Comparison of ENCODE assay signal across 6 cellular contexts in the genomic region with DNA sequence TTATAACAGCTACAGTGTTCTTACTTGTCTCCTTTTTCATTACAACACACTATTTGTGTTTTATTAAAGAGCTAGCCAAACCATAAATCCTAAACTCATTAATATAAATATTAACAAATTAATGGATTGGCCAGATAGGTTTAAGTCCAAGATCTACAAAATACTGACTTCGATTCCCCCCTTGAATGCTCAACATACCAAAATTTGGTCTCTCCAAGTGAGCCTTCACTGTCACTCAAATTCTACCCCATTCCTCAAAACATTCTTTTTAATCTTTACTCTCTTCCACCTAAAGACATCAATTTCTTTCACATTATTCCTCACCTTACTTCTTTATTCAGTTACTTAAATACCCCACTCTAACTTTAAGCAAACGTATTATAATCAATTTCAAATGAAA.
"Had no signal": no experiment of that assay in that cellular context is flagged by ENCODE, and none has a peak within 500 bp of the region (broad histone marks: within the 10 kb centered on the region; RNA-seq: fewer than 3 reads in every experiment).

No MANE protein-coding gene starts in this region.

- H3K4me3 ChIP-seq: K562 had no signal

- H3K27ac ChIP-seq: HL-60, KMS-11 had no signal

- DNase-seq: IMR-90, KBM-7, KG1 had no signal
